In the genomic region with DNA sequence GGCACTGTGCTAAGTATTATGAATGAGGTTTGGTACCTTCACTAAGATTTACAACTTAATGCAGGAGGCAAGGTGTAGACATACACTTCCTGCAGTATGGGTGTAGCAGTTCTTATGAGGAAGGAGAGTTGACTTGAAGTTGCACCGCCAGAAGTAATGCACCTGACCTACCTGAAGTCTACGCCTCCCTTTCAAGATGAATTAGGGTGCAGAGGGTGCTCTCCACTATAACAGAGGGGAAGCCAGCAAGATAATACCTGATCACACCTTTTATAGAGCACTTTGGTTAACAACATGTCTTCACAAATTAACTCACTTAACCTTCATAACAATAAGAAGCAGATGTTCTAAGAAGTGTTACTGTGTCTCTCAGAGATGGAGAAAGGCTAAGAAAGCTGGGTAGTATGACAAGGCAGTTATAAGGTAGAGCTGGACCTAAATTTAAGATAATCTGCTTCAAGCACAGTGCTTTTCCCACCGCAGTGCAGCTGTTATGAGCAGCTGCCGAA, we compare ENCODE assay signal across 8 cellular contexts. TPM values are rescaled to one million over a fixed set of nuclear protein-coding genes. Genes with fewer than 3 reads are reported as not detected.
DNase-seq lines count a peak whose midpoint lies in the region; ATAC-seq and TF ChIP-seq lines count a peak whose summit lies in the region.

No MANE protein-coding gene starts in this region.

- H3K4me3 Mint-ChIP-seq in Caco-2 (ENCODE audit: unreplicated experiment) = peak overlapping the region; percentile 95
- H3K4me3 Mint-ChIP-seq in endodermal cell = peak overlapping the region; percentile 95
- peak overlapping the region; percentile 98 for H3K4me3 Mint-ChIP-seq in osteocyte (ENCODE audit: unreplicated experiment)

- H3K4me1 ChIP-seq in Caco-2 = peaks cover 13% of the 10 kb centered on the region; the same call in 1 of the 2 replicates
- H3K4me1 ChIP-seq in NT2/D1 (ENCODE audit: insufficient read depth, insufficient read length) = peaks cover 5% of the 10 kb centered on the region
- peaks cover 8% of the 10 kb centered on the region for H3K4me1 ChIP-seq in endodermal cell (ENCODE audit: control insufficient read depth, insufficient read depth, low read length)

- no peak overlapping the region for H3K27ac ChIP-seq in endodermal cell (ENCODE audit: low read depth, low read length)

- DNase-seq in Caco-2 (no peak), NT2/D1 (ENCODE audit: low read depth, low spot score) (no peak), endodermal cell (no peak), osteocyte (ENCODE audit: extremely low spot score, unreplicated experiment) (no peak), NCI-H82 (lab: John Stamatoyannopoulos, UW) (no peak), NCI-H1417 treated with DMSO at 0.1 percent for 48 hours (lab: John Stamatoyannopoulos, UW) (no peak), NCI-H2196 treated with DMSO at 0.1 percent for 48 hours (lab: John Stamatoyannopoulos, UW; ENCODE audit: unreplicated experiment) (no peak)

- ATAC-seq in HG03039 (IDR thresholded peaks at IDR 0.05; ENCODE audit: unreplicated experiment) = no peak

- H3K9me3 Mint-ChIP-seq in Caco-2 (ENCODE audit: unreplicated experiment) (no peaks in the 10 kb centered on the region), endodermal cell (peaks cover 6% of the 10 kb centered on the region), osteocyte (ENCODE audit: unreplicated experiment) (no peaks in the 10 kb centered on the region)

- no peaks in the 10 kb centered on the region for H3K27me3 Mint-ChIP-seq in Caco-2 (ENCODE audit: insufficient read depth, unreplicated experiment)
- H3K27me3 Mint-ChIP-seq in endodermal cell (ENCODE audit: insufficient read depth) = no peaks in the 10 kb centered on the region
- peaks cover 36% of the 10 kb centered on the region for H3K27me3 Mint-ChIP-seq in osteocyte (ENCODE audit: unreplicated experiment)

- H3K36me3 Mint-ChIP-seq in Caco-2 (ENCODE audit: insufficient read depth, unreplicated experiment) (peaks cover 21% of the 10 kb centered on the region), endodermal cell (ENCODE audit: low read depth) (peaks cover 6% of the 10 kb centered on the region), osteocyte (ENCODE audit: unreplicated experiment) (peaks cover 6% of the 10 kb centered on the region)

- intact Hi-C loops in Caco-2 (cut with micrococcal nuclease; ENCODE audit: unreplicated experiment) = loop anchor here (2.0 to 10.0 kb wide), 3 partner anchors 37 to 259 kb away; partner anchors contain the start of gene ACBD5

- TSS peak; percentile 92 for BruUV-seq in Caco-2 (replicated peaks; lab: Mats Ljungman, UMichigan)

- TF ChIP-seq CTCF in Caco-2 (IDR thresholded peaks at IDR 0.05; ENCODE audit: insufficient read depth in 1 of 2, low read depth in 1 of 2, low read length in 1 of 2, severe bottlenecking in 1 of 2, unreplicated experiment in 1 of 2) = no peak
- TF ChIP-seq CTCF in endodermal cell (conservative IDR thresholded peaks at IDR 0.05) = no peak
- TF ChIP-seq CTCF in osteocyte (IDR thresholded peaks at IDR 0.05) = no peak

- WGBS in endodermal cell (ENCODE audit: insufficient coverage in 1 of 2, insufficient read length in 1 of 2), 2 experiments = 55 to 80% methylated on average over 3 to 4 of the region's 4 CpGs

- POLR2A ChIA-PET in Caco-2 (lab: Charles Lee) = interaction anchor here (0.6 to 1.3 kb wide), 5 partner anchors 11 to 799 kb away, joined by 3 to 7 read pairs (median 4); partner anchors contain the start of gene MPP7

- H3K36me3 ChIP-seq in Caco-2 (ENCODE audit: control insufficient read depth, insufficient read depth, low read length) (no peaks in the 10 kb centered on the region), NT2/D1 (ENCODE audit: insufficient read depth, insufficient read length, low read length) (peaks cover 11% of the 10 kb centered on the region), endodermal cell (ENCODE audit: control insufficient read depth, insufficient read depth, low read length) (no peaks in the 10 kb centered on the region)

- H3K4me3 ChIP-seq in Caco-2 (ENCODE audit: low read depth, low read length) (peak overlapping the region; percentile 94), NT2/D1 (ENCODE audit: insufficient read length, low read depth) (peak overlapping the region; percentile 97), endodermal cell (ENCODE audit: low read length) (peak overlapping the region; percentile 95)

- H3K27me3 ChIP-seq in Caco-2 (replicated peaks; ENCODE audit: control insufficient read depth, insufficient read depth, low read length) (no peaks in the 10 kb centered on the region), NT2/D1 (ENCODE audit: insufficient read depth, insufficient read length) (no peaks in the 10 kb centered on the region), endodermal cell (ENCODE audit: control insufficient read depth, insufficient read depth, low read length, poor library complexity, severe bottlenecking) (no peaks in the 10 kb centered on the region)

- H3K9ac ChIP-seq in NT2/D1 (ENCODE audit: insufficient read length, low read depth) (peak overlapping the region; percentile 99), endodermal cell (ENCODE audit: extremely low read depth, low read length, poor library complexity, severe bottlenecking) (no peak overlapping the region)

- CTCF ChIA-PET in Caco-2 (lab: Charles Lee) = interaction anchor here (0.9 to 1.5 kb wide), 5 partner anchors 43 to 241 kb away, joined by 3 to 13 read pairs (median 4); no protein-coding TSS in a partner anchor

- H3K27ac Mint-ChIP-seq in Caco-2 (ENCODE audit: unreplicated experiment) = peak overlapping the region; percentile 95
- H3K27ac Mint-ChIP-seq in endodermal cell = peak overlapping the region; percentile 98
- H3K27ac Mint-ChIP-seq in osteocyte (ENCODE audit: unreplicated experiment) = peak overlapping the region; percentile 98

- no peaks in the 10 kb centered on the region for H3K9me3 ChIP-seq in Caco-2
- no peaks in the 10 kb centered on the region for H3K9me3 ChIP-seq in NT2/D1 (ENCODE audit: insufficient read depth, low read length)
- H3K9me3 ChIP-seq in endodermal cell (ENCODE audit: control insufficient read depth, low read length) = peaks cover 3% of the 10 kb centered on the region

- H3K4me1 Mint-ChIP-seq in Caco-2 (ENCODE audit: low read depth, unreplicated experiment) = peaks cover 9% of the 10 kb centered on the region
- peaks cover 29% of the 10 kb centered on the region for H3K4me1 Mint-ChIP-seq in endodermal cell
- peaks cover 32% of the 10 kb centered on the region for H3K4me1 Mint-ChIP-seq in osteocyte (ENCODE audit: unreplicated experiment)

RNA-seq across cellular contexts. Expression of gene RAB18, which starts 0.6 kb away (rescaled TPM):
- total RNA-seq in Caco-2 (2022) (154 and 164 TPM in 2 replicates), endodermal cell (100 to 1,000 TPM; 122 to 150 TPM), osteocyte (139 and 142 TPM in 2 replicates)
- 50.5 TPM for polyA plus RNA-seq in endodermal cell (2013, experiment 1 of 2)
- polyA plus RNA-seq in endodermal cell (2013, experiment 2 of 2) = 58.0 TPM
